In the genomic region with DNA sequence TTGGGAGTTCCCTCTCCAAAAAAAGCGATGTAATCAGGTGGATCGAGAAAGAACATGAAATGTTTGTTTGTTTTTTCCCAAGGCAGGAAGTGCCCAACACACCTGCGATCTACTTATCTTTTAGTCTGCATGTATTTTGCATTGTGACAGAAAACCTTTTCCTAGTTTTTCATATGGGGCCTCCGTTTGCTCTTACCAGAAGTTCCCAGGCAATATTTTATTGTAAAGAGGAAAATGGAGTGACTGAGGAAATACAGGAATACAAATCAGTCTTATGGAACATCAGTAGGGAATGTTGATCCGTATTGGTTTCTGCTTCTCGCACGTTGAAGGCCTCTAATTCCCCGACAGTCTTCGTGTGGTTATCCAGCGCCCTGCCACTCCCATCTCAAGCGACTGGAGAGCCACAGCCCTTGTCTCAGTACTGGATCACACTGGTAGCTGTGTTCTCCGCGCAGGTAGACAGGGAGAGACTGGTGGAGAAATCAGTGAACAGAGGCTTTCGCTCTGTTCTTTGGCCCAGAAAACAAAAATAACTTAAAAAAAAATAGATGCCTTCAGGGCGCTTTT, we compare ENCODE assay signal across 15 cellular contexts.
DNase-seq lines count a peak whose midpoint lies in the region; ATAC-seq and TF ChIP-seq lines count a peak whose summit lies in the region.
"Had no signal": no experiment of that assay in that cellular context is flagged by ENCODE, and none has a peak within 500 bp of the region (broad histone marks: within the 10 kb centered on the region; RNA-seq: fewer than 3 reads in every experiment).

No MANE protein-coding gene starts in this region.

- ATAC-seq in activated T-cell treated with anti-CD3 and anti-CD28 coated beads, Interleukin-2, amount 50 U/mL, for 72 hours (replicated peaks in 1 of 2) = no peak
- ATAC-seq: esophagus mucosa had no signal

- H3K9ac ChIP-seq in OCI-LY3 (ENCODE audit: low read length) (no peak overlapping the region), skeletal muscle satellite cell (ENCODE audit: low read depth, low read length) (no peak overlapping the region)

- H3K27me3 ChIP-seq in OCI-LY3 (ENCODE audit: low read depth, low read length) = no peaks in the 10 kb centered on the region
- peaks cover 47% of the 10 kb centered on the region for H3K27me3 ChIP-seq in skeletal muscle satellite cell (ENCODE audit: control insufficient read depth, insufficient read depth, low read length)

- H3K36me3 Mint-ChIP-seq in activated T-cell treated with anti-CD3 and anti-CD28 coated beads, Interleukin-2, amount 50 U/mL, for 72 hours (ENCODE audit: insufficient read depth in 2 of 2) = peaks cover 8 to 10% of the 10 kb centered on the region in 2 donors

- no peaks in the 10 kb centered on the region for H3K36me3 ChIP-seq in OCI-LY3 (replicated peaks; ENCODE audit: low read depth, low read length)
- no peaks in the 10 kb centered on the region for H3K36me3 ChIP-seq in skeletal muscle satellite cell (ENCODE audit: insufficient read depth, low read length)
- H3K36me3 ChIP-seq: thoracic aorta had no signal

- no peak overlapping the region for H3K27ac ChIP-seq in OCI-LY3 (ENCODE audit: low read length)
- H3K27ac ChIP-seq: thoracic aorta had no signal

- H3K27me3 Mint-ChIP-seq in activated T-cell treated with anti-CD3 and anti-CD28 coated beads, Interleukin-2, amount 50 U/mL, for 72 hours (ENCODE audit: low read depth) = peaks cover 86% of the 10 kb centered on the region

- H3K27ac Mint-ChIP-seq in activated T-cell treated with anti-CD3 and anti-CD28 coated beads, Interleukin-2, amount 50 U/mL, for 72 hours = no peak overlapping the region
- H3K27ac Mint-ChIP-seq: immature natural killer cell, mesothelial cell of epicardium had no signal

- no peak overlapping the region for H2AFZ ChIP-seq in OCI-LY3 (ENCODE audit: low read depth, low read length)

- peak overlapping the region; percentile 36 to 57 for H3K4me3 Mint-ChIP-seq in activated T-cell treated with anti-CD3 and anti-CD28 coated beads, Interleukin-2, amount 50 U/mL, for 72 hours
- H3K4me3 Mint-ChIP-seq: mesothelial cell of epicardium had no signal

- H3K4me1 Mint-ChIP-seq in activated T-cell treated with anti-CD3 and anti-CD28 coated beads, Interleukin-2, amount 50 U/mL, for 72 hours (ENCODE audit: low read depth) = peaks cover 48% of the 10 kb centered on the region

- no peaks in the 10 kb centered on the region for H3K9me3 ChIP-seq in OCI-LY3 (ENCODE audit: insufficient read depth, low read length)
- H3K9me3 ChIP-seq in skeletal muscle satellite cell (replicated peaks; ENCODE audit: low read length) = no peaks in the 10 kb centered on the region
- H3K9me3 ChIP-seq: thoracic aorta had no signal

- H3K4me3 ChIP-seq in OCI-LY3 (ENCODE audit: low read length) (peak overlapping the region; percentile 89), epithelial cell of proximal tubule (ENCODE audit: low read depth, low read length) (peak overlapping the region; percentile 35), skeletal muscle satellite cell (ENCODE audit: low read length) (no peak overlapping the region)
- H3K4me3 ChIP-seq: thoracic aorta had no signal

- H3K9me3 Mint-ChIP-seq in activated T-cell treated with anti-CD3 and anti-CD28 coated beads, Interleukin-2, amount 50 U/mL, for 72 hours = peaks cover 1 to 2% of the 10 kb centered on the region in 2 donors
- H3K9me3 Mint-ChIP-seq: mesothelial cell of epicardium had no signal

- TF ChIP-seq CTCF in OCI-LY3 (IDR thresholded peaks at IDR 0.05; ENCODE audit: low read depth, low read length) = no peak
- TF ChIP-seq CTCF in epithelial cell of proximal tubule (conservative IDR thresholded peaks at IDR 0.05; ENCODE audit: low read depth, low read length) = no peak

- H3K79me2 ChIP-seq in OCI-LY3 (ENCODE audit: low read length) = no peaks in the 10 kb centered on the region

- H3K4me1 ChIP-seq in OCI-LY3 (ENCODE audit: low read length) (peaks cover 14% of the 10 kb centered on the region; the same call in 1 of the 2 replicates), skeletal muscle satellite cell (ENCODE audit: control insufficient read depth, insufficient read depth, low read length) (no peaks in the 10 kb centered on the region)

- no peaks in the 10 kb centered on the region for H4K20me1 ChIP-seq in OCI-LY3 (ENCODE audit: insufficient read depth, low read length)

- H3K4me2 ChIP-seq in OCI-LY3 (ENCODE audit: low read length) = peak overlapping the region; percentile 83
- H3K4me2 ChIP-seq in skeletal muscle satellite cell (ENCODE audit: low read length) = peak overlapping the region; percentile 51

- DNase-seq in activated T-cell treated with anti-CD3 and anti-CD28 coated beads, Interleukin-2, amount 50 U/mL, for 72 hours = no peak
- DNase-seq in activated T-cell treated with anti-CD3 and anti-CD28 coated beads for 4 hours (no peak), epithelial cell of proximal tubule (ENCODE audit: low read depth) (no peak), NCI-H146 (lab: John Stamatoyannopoulos, UW) (no peak), GM19238 (ENCODE audit: insufficient read length, low spot score) (no peak), NK-92 (lab: John Stamatoyannopoulos, UW; ENCODE audit: unreplicated experiment) (no peak)
- DNase-seq: activated naive CD4-positive, alpha-beta T cell treated with anti-CD3 and anti-CD28 coated beads, Interleukin-2, amount 50 U/mL, for 16 hours; immature natural killer cell; NK-92 treated with Interleukin-12 subunit alpha and Interleukin-12 subunit beta, amount 100 ng/mL, for 24 hours; stimulated activated CD4-positive, alpha-beta T cell treated with anti-CD3 and anti-CD28 coated beads, Interleukin-12 subunit alpha, Interleukin-12 subunit beta, amount 100 ng/mL, for 4 hours had no signal
